2 cellular contexts compared by ENCODE assay signal in the genomic region with DNA sequence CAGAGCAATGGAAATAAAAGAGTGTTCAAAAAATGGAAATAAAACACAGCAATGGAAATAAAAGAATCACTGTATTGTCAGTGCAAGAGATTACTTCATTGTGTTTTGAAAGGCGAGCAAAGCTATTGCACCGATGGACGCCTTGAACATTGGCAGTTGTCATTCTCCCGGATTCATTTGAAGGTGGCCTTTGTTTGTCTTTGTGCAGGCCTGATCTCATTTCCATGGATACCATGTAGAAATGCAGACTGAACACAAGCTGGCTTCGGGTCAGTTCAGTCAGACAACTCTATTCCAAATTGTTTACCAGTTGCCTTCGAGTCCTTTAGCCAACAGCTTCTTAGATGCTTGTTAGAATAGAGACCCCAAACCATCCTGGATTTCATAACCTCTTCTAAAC.
TF ChIP-seq lines count a peak whose summit lies in the region.

No MANE protein-coding gene starts in this region.

TF ChIP-seq in SK-N-SH, 30 proteins besides CTCF, POLR2A, EP300 and RAD21 (continued from another document):
- TF ChIP-seq, protein P1, sequence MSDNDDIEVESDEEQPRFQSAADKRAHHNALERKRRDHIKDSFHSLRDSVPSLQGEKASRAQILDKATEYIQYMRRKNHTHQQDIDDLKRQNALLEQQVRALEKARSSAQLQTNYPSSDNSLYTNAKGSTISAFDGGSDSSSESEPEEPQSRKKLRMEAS (IDR thresholded peaks at IDR 0.05; ENCODE audit: low read depth), result no peak
- TF ChIP-seq FOSL2 (IDR thresholded peaks at IDR 0.05; ENCODE audit: borderline replicate concordance, low read depth), result no peak
- no peak for TF ChIP-seq GATA2 (CRISPR knock-in tag; IDR thresholded peaks at IDR 0.05)
- TF ChIP-seq MXI1 (IDR thresholded peaks at IDR 0.05; ENCODE audit: low read depth, low read length), result no peak
- no peak for TF ChIP-seq MEF2A (IDR thresholded peaks at IDR 0.05; ENCODE audit: borderline replicate concordance, low read depth)
- TF ChIP-seq SIN3A (IDR thresholded peaks at IDR 0.05; ENCODE audit: borderline replicate concordance, low read depth, low read length), result no peak
- TF ChIP-seq RXRA (IDR thresholded peaks at IDR 0.05; ENCODE audit: borderline replicate concordance, low read depth), result no peak
- no peak for TF ChIP-seq FOXJ3 (CRISPR knock-in tag; IDR thresholded peaks at IDR 0.05)
- TF ChIP-seq RFX5 (IDR thresholded peaks at IDR 0.05; ENCODE audit: low read length), result no peak
- TF ChIP-seq JUND (IDR thresholded peaks at IDR 0.05), result no peak

TF ChIP-seq in SK-N-SH treated with all-trans-retinoic acid at 6 μM for 48 hours, 23 proteins besides CTCF, POLR2A, EP300 and RAD21:
- no peak for TF ChIP-seq PATZ1 (CRISPR knock-in tag; IDR thresholded peaks at IDR 0.05; ENCODE audit: borderline replicate concordance)
